In the genomic region with DNA sequence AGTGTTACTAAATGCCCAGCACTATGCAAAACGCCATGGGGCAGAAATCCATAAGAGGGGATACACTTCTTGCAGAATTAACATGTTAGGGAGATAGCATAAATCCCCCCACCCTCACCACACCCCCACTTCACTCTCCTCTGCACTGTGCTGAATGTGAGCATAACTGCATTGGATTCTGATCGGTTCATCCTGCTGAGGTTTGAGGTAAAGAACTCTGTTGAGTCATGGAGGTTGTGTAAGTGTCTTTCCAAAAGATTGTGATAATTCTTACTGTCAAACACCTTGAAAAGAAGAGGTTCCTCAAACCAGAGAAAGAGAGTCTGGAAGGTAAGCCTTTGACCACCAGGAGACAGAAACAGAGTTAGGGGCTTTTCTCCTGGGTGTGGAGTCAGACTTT, we compare ENCODE assay signal across 19 cellular contexts. TPM values are rescaled to one million over a fixed set of nuclear protein-coding genes. Genes with fewer than 3 reads are reported as not detected.
DNase-seq lines count a peak whose midpoint lies in the region; ATAC-seq and TF ChIP-seq lines count a peak whose summit lies in the region.
"Had no signal": no experiment of that assay in that cellular context is flagged by ENCODE, and none has a peak within 500 bp of the region (broad histone marks: within the 10 kb centered on the region; RNA-seq: fewer than 3 reads in every experiment).

No MANE protein-coding gene starts in this region.

- H3K27me3 Mint-ChIP-seq in MCF 10A (ENCODE audit: insufficient read depth, unreplicated experiment), result no peaks in the 10 kb centered on the region
- peaks cover 2% of the 10 kb centered on the region for H3K27me3 Mint-ChIP-seq in activated T-helper 1 cell treated with anti-CD3 and anti-CD28 coated beads, Interleukin-12 subunit alpha, Interleukin-12 subunit beta, Interleukin-2, Interleukin-4 antibody, amounts not matched to agents 30 ng/mL and 10 ng/mL and 1 ng/mL, durations not matched to agents 14 hours and 24 hours and 36 hours (ENCODE audit: insufficient read depth)
- H3K27me3 Mint-ChIP-seq: activated naive CD8-positive, alpha-beta T cell treated with anti-CD3 and anti-CD28 coated beads for 36 hours had no signal

- ATAC-seq in upper lobe of right lung, result peak; percentile 17
- ATAC-seq in activated CD4-positive, CD25-positive, alpha-beta regulatory T cell treated with anti-CD3 and anti-CD28 coated beads, Interleukin-2, amount 50 U/mL, for 24 hours, result no peak

- peaks cover 30% of the 10 kb centered on the region for H3K4me1 Mint-ChIP-seq in MCF 10A (ENCODE audit: insufficient read depth, unreplicated experiment)
- H3K4me1 Mint-ChIP-seq in activated T-helper 1 cell treated with anti-CD3 and anti-CD28 coated beads, Interleukin-12 subunit alpha, Interleukin-12 subunit beta, Interleukin-2, Interleukin-4 antibody, amounts not matched to agents 30 ng/mL and 10 ng/mL and 1 ng/mL, durations not matched to agents 14 hours and 24 hours and 36 hours (ENCODE audit: low read depth), result peaks cover 44% of the 10 kb centered on the region
- H3K4me1 Mint-ChIP-seq: activated naive CD8-positive, alpha-beta T cell treated with anti-CD3 and anti-CD28 coated beads for 36 hours; CD8-positive, alpha-beta memory T cell had no signal

- H3K4me3 ChIP-seq in breast epithelium (no peak overlapping the region), upper lobe of right lung (no peak overlapping the region), ascending aorta (no peak overlapping the region)
- H3K4me3 ChIP-seq: SJSA1 had no signal

- H3K27me3 ChIP-seq in breast epithelium (no peaks in the 10 kb centered on the region), upper lobe of right lung (no peaks in the 10 kb centered on the region), ascending aorta (no peaks in the 10 kb centered on the region)
- H3K27me3 ChIP-seq: SJSA1 had no signal

- H3K36me3 Mint-ChIP-seq in MCF 10A (ENCODE audit: insufficient read depth, unreplicated experiment), result no peaks in the 10 kb centered on the region
- peaks cover 8% of the 10 kb centered on the region for H3K36me3 Mint-ChIP-seq in activated T-helper 1 cell treated with anti-CD3 and anti-CD28 coated beads, Interleukin-12 subunit alpha, Interleukin-12 subunit beta, Interleukin-2, Interleukin-4 antibody, amounts not matched to agents 30 ng/mL and 10 ng/mL and 1 ng/mL, durations not matched to agents 14 hours and 24 hours and 36 hours (ENCODE audit: low read depth)
- H3K36me3 Mint-ChIP-seq: activated naive CD8-positive, alpha-beta T cell treated with anti-CD3 and anti-CD28 coated beads for 36 hours; CD8-positive, alpha-beta memory T cell; natural killer cell had no signal

- H3K27ac Mint-ChIP-seq in MCF 10A (ENCODE audit: low read depth, unreplicated experiment), result peak overlapping the region; percentile 32
- H3K27ac Mint-ChIP-seq in activated T-helper 1 cell treated with anti-CD3 and anti-CD28 coated beads, Interleukin-12 subunit alpha, Interleukin-12 subunit beta, Interleukin-2, Interleukin-4 antibody, amounts not matched to agents 30 ng/mL and 10 ng/mL and 1 ng/mL, durations not matched to agents 14 hours and 24 hours and 36 hours, result peak overlapping the region; percentile 50
- H3K27ac Mint-ChIP-seq: activated CD4-positive, alpha-beta memory T cell treated with anti-CD3 and anti-CD28 coated beads, Interleukin-2, amount 10 ng/mL, durations not matched to agents 7 days and 5 days; activated naive CD8-positive, alpha-beta T cell treated with anti-CD3 and anti-CD28 coated beads for 36 hours; CD8-positive, alpha-beta memory T cell; natural killer cell had no signal

- no TSS peak for BruUV-seq in MCF 10A (replicated peaks; lab: Mats Ljungman, UMichigan)

- H3K27ac ChIP-seq in breast epithelium (peak overlapping the region in 1 of 2 donors; percentile 3), upper lobe of right lung (no peak overlapping the region), ascending aorta (no peak overlapping the region)
- H3K27ac ChIP-seq: SJSA1 had no signal

- H3K9me3 Mint-ChIP-seq in MCF 10A (ENCODE audit: unreplicated experiment), result peaks cover 6% of the 10 kb centered on the region
- no peaks in the 10 kb centered on the region for H3K9me3 Mint-ChIP-seq in activated T-helper 1 cell treated with anti-CD3 and anti-CD28 coated beads, Interleukin-12 subunit alpha, Interleukin-12 subunit beta, Interleukin-2, Interleukin-4 antibody, amounts not matched to agents 30 ng/mL and 10 ng/mL and 1 ng/mL, durations not matched to agents 14 hours and 24 hours and 36 hours
- H3K9me3 Mint-ChIP-seq: activated CD4-positive, alpha-beta memory T cell treated with anti-CD3 and anti-CD28 coated beads, Interleukin-2, amount 10 ng/mL, durations not matched to agents 7 days and 5 days; activated naive CD8-positive, alpha-beta T cell treated with anti-CD3 and anti-CD28 coated beads for 36 hours; CD8-positive, alpha-beta memory T cell; natural killer cell had no signal

- no peak overlapping the region for H3K4me3 Mint-ChIP-seq in MCF 10A (ENCODE audit: unreplicated experiment)
- H3K4me3 Mint-ChIP-seq in activated T-helper 1 cell treated with anti-CD3 and anti-CD28 coated beads, Interleukin-12 subunit alpha, Interleukin-12 subunit beta, Interleukin-2, Interleukin-4 antibody, amounts not matched to agents 30 ng/mL and 10 ng/mL and 1 ng/mL, durations not matched to agents 14 hours and 24 hours and 36 hours, result no peak overlapping the region
- H3K4me3 Mint-ChIP-seq: activated CD4-positive, alpha-beta memory T cell treated with anti-CD3 and anti-CD28 coated beads, Interleukin-2, amount 10 ng/mL, durations not matched to agents 7 days and 5 days; activated naive CD8-positive, alpha-beta T cell treated with anti-CD3 and anti-CD28 coated beads for 36 hours; CD8-positive, alpha-beta memory T cell; natural killer cell had no signal

- DNase-seq in MCF 10A (ENCODE audit: unreplicated experiment) (peak; percentile 38), breast epithelium (ENCODE audit: low spot score in 2 of 2) (no peak), iris pigment epithelial cell (ENCODE audit: low read depth) (peak; percentile 66), upper lobe of right lung (no peak), ascending aorta (ENCODE audit: low spot score in 2 of 2) (no peak)
- no peak for DNase-seq in activated T-helper 1 cell treated with anti-CD3 and anti-CD28 coated beads, Interleukin-12 subunit alpha, Interleukin-12 subunit beta, Interleukin-2, Interleukin-4 antibody, amounts not matched to agents 30 ng/mL and 10 ng/mL and 1 ng/mL, durations not matched to agents 14 hours and 24 hours and 36 hours (ENCODE audit: low spot score)
- DNase-seq in stimulated activated CD4-positive, alpha-beta T cell treated with anti-CD3 and anti-CD28 coated beads, Interleukin-4, amount 100 ng/mL, for 4 hours, result no peak
- DNase-seq: ACHN; activated CD4-positive, alpha-beta memory T cell treated with anti-CD3 and anti-CD28 coated beads, Interleukin-2, amount 10 ng/mL, durations not matched to agents 7 days and 5 days; activated naive CD8-positive, alpha-beta T cell treated with anti-CD3 and anti-CD28 coated beads for 36 hours; activated T-cell treated with anti-CD3 and anti-CD28 coated beads, Interleukin-2, amount 50 U/mL, for 48 hours; CD8-positive, alpha-beta memory T cell; cerebellar nuclear complex; natural killer cell; NCI-H1417; stimulated activated naive CD4-positive, alpha-beta T cell treated with Interleukin-2 at 50 U/mL for 16 hours had no signal

- CTCF ChIA-PET in MCF 10A (lab: Yijun Ruan, JAX), result no interaction called here

- POLR2A ChIA-PET in MCF 10A (lab: Yijun Ruan, JAX), result no interaction called here

- no peaks in the 10 kb centered on the region for H3K36me3 ChIP-seq in breast epithelium
- H3K36me3 ChIP-seq in upper lobe of right lung, result no peaks in the 10 kb centered on the region
- no peaks in the 10 kb centered on the region for H3K36me3 ChIP-seq in ascending aorta
- H3K36me3 ChIP-seq: SJSA1 had no signal

- H3K4me1 ChIP-seq in breast epithelium (no peaks in the 10 kb centered on the region), upper lobe of right lung (no peaks in the 10 kb centered on the region), ascending aorta (no peaks in the 10 kb centered on the region)
- H3K4me1 ChIP-seq: SJSA1 had no signal

- H3K9me3 ChIP-seq in breast epithelium (no peaks in the 10 kb centered on the region), upper lobe of right lung (no peaks in the 10 kb centered on the region), ascending aorta (no peaks in the 10 kb centered on the region)
- H3K9me3 ChIP-seq: SJSA1 had no signal

- intact Hi-C loops in MCF 10A (cut with micrococcal nuclease) (no loop called here), breast epithelium (cut with DNase I; ENCODE audit: low total_unique reads) (no loop called here), upper lobe of right lung (cut with DNase I) (no loop called here), ascending aorta (cut with DNase I) (no loop called here)
- intact Hi-C loops in activated T-helper 1 cell treated with anti-CD3 and anti-CD28 coated beads, Interleukin-12 subunit alpha, Interleukin-12 subunit beta, Interleukin-2, Interleukin-4 antibody, amounts not matched to agents 30 ng/mL and 10 ng/mL and 1 ng/mL, durations not matched to agents 14 hours and 24 hours and 36 hours (cut with micrococcal nuclease), result no loop called here

- TF ChIP-seq CTCF in MCF 10A (IDR thresholded peaks at IDR 0.05; ENCODE audit: unreplicated experiment) (no peak), breast epithelium (IDR thresholded peaks at IDR 0.05) (no peak), upper lobe of right lung (IDR thresholded peaks at IDR 0.05) (no peak), ascending aorta (IDR thresholded peaks at IDR 0.05) (no peak)

- no peak for TF ChIP-seq POLR2A in breast epithelium (IDR thresholded peaks at IDR 0.05)

RNA-seq across cellular contexts. Expression of gene RBM47, which starts 43.6 kb away (rescaled TPM):
- total RNA-seq in MCF 10A (2022) (1.8 and 2.0 TPM in 2 replicates), breast epithelium (100 to 1,000 TPM in 1 of 3 donors, 10 to 100 TPM in 2; 66.6 to 151 (median 89.5) TPM), upper lobe of right lung (105 TPM), ascending aorta (7.1 TPM)
- 20.3 and 21.4 TPM in 2 replicates for total RNA-seq in activated T-helper 1 cell treated with anti-CD3 and anti-CD28 coated beads, Interleukin-12 subunit alpha, Interleukin-12 subunit beta, Interleukin-2, Interleukin-4 antibody, amounts not matched to agents 30 ng/mL and 10 ng/mL and 1 ng/mL, durations not matched to agents 14 hours and 24 hours and 36 hours
- total RNA-seq: lung microvascular endothelial cell had no signal

Comparison
In these comparisons a context has a peak if more than half of its experiments do, and no peak if none do; other contexts are left out.
1. DNase-seq: peak in MCF 10A (single experiment) and iris pigment epithelial cell (single experiment); none in breast epithelium (0 of 2), activated T-helper 1 cell treated with anti-CD3 and anti-CD28 coated beads, Interleukin-12 subunit alpha, Interleukin-12 subunit beta, Interleukin-2, Interleukin-4 antibody, amounts not matched to agents 30 ng/mL and 10 ng/mL and 1 ng/mL, durations not matched to agents 14 hours and 24 hours and 36 hours (single experiment), upper lobe of right lung (single experiment), ascending aorta (0 of 2) and stimulated activated CD4-positive, alpha-beta T cell treated with anti-CD3 and anti-CD28 coated beads, Interleukin-4, amount 100 ng/mL, for 4 hours (0 of 2).